8 cellular contexts compared by ENCODE assay signal in the genomic region with DNA sequence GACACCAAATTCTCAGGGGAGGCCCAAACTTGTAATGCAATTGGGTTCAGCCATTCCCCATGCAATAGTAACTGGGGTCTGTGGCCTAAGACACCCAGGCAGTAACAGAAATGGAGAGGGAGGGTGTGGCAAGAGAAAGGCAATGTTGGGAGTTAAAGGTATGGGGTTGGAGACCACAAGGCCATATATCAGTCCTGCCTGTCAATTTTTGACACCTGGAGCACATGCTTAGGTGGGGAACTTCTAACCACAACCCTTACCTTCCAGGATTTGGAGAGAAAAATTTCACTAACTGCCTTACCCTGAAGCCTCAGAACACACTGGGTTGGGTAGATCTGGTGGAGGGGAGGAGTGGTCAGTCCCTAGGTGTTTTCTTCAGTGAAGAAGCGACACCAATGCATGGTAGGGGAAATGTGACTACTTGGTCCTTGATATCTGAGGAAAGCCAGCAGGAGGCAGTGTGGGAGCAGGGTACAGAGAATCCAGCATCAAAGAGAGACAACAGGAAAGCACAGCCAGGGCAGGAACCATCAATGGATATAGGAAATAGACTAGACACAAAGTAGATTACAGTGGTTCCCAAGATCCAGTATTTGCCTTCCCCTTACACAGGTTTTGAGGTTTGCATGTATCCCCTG. TPM values are rescaled to one million over a fixed set of nuclear protein-coding genes. Genes with fewer than 3 reads are reported as not detected.
DNase-seq lines count a peak whose midpoint lies in the region; ATAC-seq lines count a peak whose summit lies in the region.

No MANE protein-coding gene starts in this region.

- ATAC-seq in GM21515 (IDR thresholded peaks at IDR 0.05; ENCODE audit: unreplicated experiment) = no peak
- ATAC-seq in aorta (ENCODE audit: low FRiP score) = no peak

- no peaks in the 10 kb centered on the region for H3K9me3 ChIP-seq in aorta (ENCODE audit: control insufficient read depth, low read length)

- DNase-seq in NCI-H82 (lab: John Stamatoyannopoulos, UW) (peak; percentile 37), NCI-H82 treated with DMSO at 0.1 percent for 48 hours (lab: John Stamatoyannopoulos, UW; ENCODE audit: unreplicated experiment) (no peak), UCSD-AML1 (lab: John Stamatoyannopoulos, UW; ENCODE audit: unreplicated experiment) (peak; percentile 12), dermis blood vessel endothelial cell (peak; percentile 57), aorta (no peak), NCI-H1417 treated with DMSO at 0.1 percent for 48 hours (lab: John Stamatoyannopoulos, UW) (no peak)
- DNase-seq in stimulated activated CD4-positive, alpha-beta T cell treated with anti-CD3 and anti-CD28 coated beads, Interleukin-15, amount 100 ng/mL, for 48 hours (ENCODE audit: low read depth in 2 of 2) = peak; percentile 21 to 54

- no peak overlapping the region for H3K4me3 ChIP-seq in aorta (ENCODE audit: low read length in 2 of 2)

- peaks cover 11 to 13% of the 10 kb centered on the region in 2 donors for H3K36me3 ChIP-seq in aorta (ENCODE audit: control insufficient read depth in 1 of 2, insufficient read depth in 2 of 2, low read length in 1 of 2)

- no peaks in the 10 kb centered on the region for H3K4me1 ChIP-seq in aorta (ENCODE audit: control insufficient read depth in 1 of 2, insufficient read depth in 2 of 2, low read length in 2 of 2)

- intact Hi-C loops in aorta (cut with DNase I) = no loop called here

- H3K27me3 ChIP-seq in aorta (ENCODE audit: control insufficient read depth in 1 of 2, insufficient read depth in 2 of 2, low read length in 1 of 2) = no peaks in the 10 kb centered on the region

- no peak overlapping the region for H3K27ac ChIP-seq in aorta (ENCODE audit: low read depth in 1 of 2, low read length in 2 of 2)

- 96 to 100% methylated on average over 1 of the region's 1 CpG for WGBS in aorta, 2 donors

RNA-seq across cellular contexts. Expression of a gene that starts 6.8 kb away (rescaled TPM):
- total RNA-seq in dermis blood vessel endothelial cell = 2.9 and 3.1 TPM in 2 replicates
- 1 to 10 TPM; 2.3 to 5.3 TPM for total RNA-seq in aorta
- polyA plus RNA-seq in aorta = 1 to 10 TPM; 1.3 to 1.5 TPM

RNA-seq across cellular contexts. Expression of a gene that starts 18.9 kb away (rescaled TPM):
- total RNA-seq in dermis blood vessel endothelial cell = 36.5 and 47.5 TPM in 2 replicates
- 10 to 100 TPM; 11.7 to 16.1 TPM for total RNA-seq in aorta
- polyA plus RNA-seq in aorta = 1 to 10 TPM; 6.1 to 7.5 TPM

RNA-seq across cellular contexts. Expression of a gene that starts 19.3 kb away (rescaled TPM):
- total RNA-seq in dermis blood vessel endothelial cell (15.8 and 22.1 TPM in 2 replicates), aorta (10 to 100 TPM in 1 of 2 donors, 1 to 10 TPM in 1; 9.7 to 12.0 TPM)
- polyA plus RNA-seq in aorta = 1 to 10 TPM; 3.4 to 5.6 TPM

RNA-seq across cellular contexts. Expression of a gene that starts 39.6 kb away (rescaled TPM):
- 59.1 and 60.1 TPM in 2 replicates for total RNA-seq in dermis blood vessel endothelial cell
- total RNA-seq in aorta = 10 to 100 TPM; 47.8 to 51.4 TPM
- 10 to 100 TPM; 45.2 to 48.3 TPM for polyA plus RNA-seq in aorta

Comparison
In these comparisons a context has a peak if more than half of its experiments do, and no peak if none do; other contexts are left out.
1. DNase-seq: peak in NCI-H82 (single experiment), UCSD-AML1 (single experiment), dermis blood vessel endothelial cell (single experiment) and stimulated activated CD4-positive, alpha-beta T cell treated with anti-CD3 and anti-CD28 coated beads, Interleukin-15, amount 100 ng/mL, for 48 hours (2 of 2); none in NCI-H82 treated with DMSO at 0.1 percent for 48 hours (single experiment), aorta (0 of 2) and NCI-H1417 treated with DMSO at 0.1 percent for 48 hours (single experiment).